ENCODE assay signal across 1 cellular context in genomic region chr5:54310433-54311177, GRCh38.
TF ChIP-seq lines count a peak whose summit lies in the region.

TSS of gene ARL15 (minus strand) at chr5:54310573.

TF ChIP-seq in HepG2, 621 proteins besides CTCF, POLR2A, EP300 and RAD21 (continued from another document and continues in another):
- TF ChIP-seq NFE2 (CRISPR knock-in tag; IDR thresholded peaks at IDR 0.05) (no peak), CREM (IDR thresholded peaks at IDR 0.05) (no peak), CREM (CRISPR knock-in tag; IDR thresholded peaks at IDR 0.05) (no peak), ZNF431 (CRISPR knock-in tag; IDR thresholded peaks at IDR 0.05; ENCODE audit: borderline replicate concordance, low read depth) (no peak), ZFP91 (CRISPR knock-in tag; IDR thresholded peaks at IDR 0.05; ENCODE audit: borderline replicate concordance) (no peak; the same call in 1 of the 2 replicates), ZNF510 (CRISPR knock-in tag; IDR thresholded peaks at IDR 0.05; ENCODE audit: low read depth) (no peak), DNMT1 (CRISPR knock-in tag; IDR thresholded peaks at IDR 0.05) (no peak), JUN (CRISPR knock-in tag; IDR thresholded peaks at IDR 0.05) (no peak), ZNF720 (CRISPR knock-in tag; IDR thresholded peaks at IDR 0.05) (no peak), PREB (CRISPR knock-in tag; IDR thresholded peaks at IDR 0.05) (no peak), REXO4 (CRISPR knock-in tag; IDR thresholded peaks at IDR 0.05; ENCODE audit: borderline replicate concordance) (no peak), ZNF780A (CRISPR knock-in tag; IDR thresholded peaks at IDR 0.05) (no peak), ZNF383 (CRISPR knock-in tag; IDR thresholded peaks at IDR 0.05; ENCODE audit: borderline replicate concordance) (no peak), ZNF281 (CRISPR knock-in tag; IDR thresholded peaks at IDR 0.05; ENCODE audit: borderline replicate concordance) (peak; percentile 85), ZNF335 (CRISPR knock-in tag; IDR thresholded peaks at IDR 0.05) (0 out of 2 replicates have a peak, but pooled peaks have one; percentile 52), ZNF777 (CRISPR knock-in tag; IDR thresholded peaks at IDR 0.05) (no peak), MAF1 (CRISPR knock-in tag; IDR thresholded peaks at IDR 0.05; ENCODE audit: borderline replicate concordance) (no peak), ZBTB44 (CRISPR knock-in tag; IDR thresholded peaks at IDR 0.05) (no peak), U2AF2 (IDR thresholded peaks at IDR 0.05; ENCODE audit: low read depth, low read length) (no peak), ZBTB40 (IDR thresholded peaks at IDR 0.05) (no peak), ZBTB40 (CRISPR knock-in tag; IDR thresholded peaks at IDR 0.05) (no peak; the same call in 1 of the 2 replicates), ZNF770 (CRISPR knock-in tag; IDR thresholded peaks at IDR 0.05) (no peak), AKAP8 (CRISPR knock-in tag; IDR thresholded peaks at IDR 0.05) (no peak), ZNF329 (CRISPR knock-in tag; IDR thresholded peaks at IDR 0.05; ENCODE audit: low read depth) (no peak), HNF1B (CRISPR knock-in tag; IDR thresholded peaks at IDR 0.05) (no peak; the same call in 1 of the 2 replicates), ZBTB21 (CRISPR knock-in tag; IDR thresholded peaks at IDR 0.05) (no peak), IKZF1 (IDR thresholded peaks at IDR 0.05) (no peak), ZIK1 (CRISPR knock-in tag; IDR thresholded peaks at IDR 0.05; ENCODE audit: borderline replicate concordance, low read depth) (no peak), JUNB (CRISPR knock-in tag; IDR thresholded peaks at IDR 0.05; ENCODE audit: borderline replicate concordance) (no peak), BCLAF1 (IDR thresholded peaks at IDR 0.05) (no peak), NKX3-1 (CRISPR knock-in tag; IDR thresholded peaks at IDR 0.05) (no peak), KMT2B (CRISPR knock-in tag; IDR thresholded peaks at IDR 0.05) (peak; percentile 64; the same call in 1 of the 2 replicates), ZNF547 (CRISPR knock-in tag; IDR thresholded peaks at IDR 0.05) (no peak)
